Comparison of ENCODE assay signal across 12 cellular contexts in the genomic region with DNA sequence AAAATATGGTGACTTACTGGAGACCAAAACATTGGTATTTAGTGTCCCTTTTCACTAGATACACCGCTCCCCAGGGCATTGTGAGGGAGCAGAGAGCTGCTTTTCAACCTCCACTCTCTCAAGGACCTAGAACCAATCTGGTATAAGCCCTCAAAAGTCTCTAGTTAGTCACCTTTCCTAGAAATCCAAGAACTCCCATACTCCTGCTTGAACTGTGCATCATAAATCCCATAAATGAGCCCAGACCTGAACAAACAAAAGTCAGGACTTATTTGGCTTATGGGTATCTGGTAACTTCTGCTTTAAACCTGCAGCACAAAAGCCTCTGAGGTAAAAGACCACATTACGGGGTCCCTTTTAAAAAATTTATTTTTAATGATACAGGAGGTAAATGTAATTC.
"Had no signal": no experiment of that assay in that cellular context is flagged by ENCODE, and none has a peak within 500 bp of the region (broad histone marks: within the 10 kb centered on the region; RNA-seq: fewer than 3 reads in every experiment).

No MANE protein-coding gene starts in this region.

- ATAC-seq: activated naive CD4-positive, alpha-beta T cell treated with anti-CD3 and anti-CD28 coated beads, Interleukin-2, amount 50 U/mL, for 72 hours; effector memory CD8-positive, alpha-beta T cell; stimulated activated naive B cell treated with anti-CD40 and anti-IgM and Interleukin-4, amounts not matched to agents 10 μg/mL and 1 μg/mL and 100 μg/mL, for 72 hours had no signal

- DNase-seq: activated CD4-positive, alpha-beta T cell treated with anti-CD3 and anti-CD28 coated beads for 1 hour; activated CD8-positive, alpha-beta memory T cell treated with anti-CD3 and anti-CD28 coated beads for 24 hours; activated gamma-delta T cell; adrenal gland; effector memory CD8-positive, alpha-beta T cell; esophagus squamous epithelium; mammary epithelial cell; midbrain; spleen; stimulated activated naive B cell treated with anti-CD40 and anti-IgM and Interleukin-4, amounts not matched to agents 10 μg/mL and 1 μg/mL and 100 μg/mL, for 72 hours had no signal

- H3K27me3 ChIP-seq: adrenal gland, esophagus squamous epithelium, pancreas, spleen had no signal

- H3K4me1 ChIP-seq: adrenal gland, esophagus squamous epithelium, pancreas, spleen had no signal

- H3K27ac ChIP-seq: adrenal gland, esophagus squamous epithelium, spleen had no signal

- H3K36me3 ChIP-seq: adrenal gland, esophagus squamous epithelium, pancreas, spleen had no signal

- H3K9me3 ChIP-seq: adrenal gland, esophagus squamous epithelium, pancreas, spleen had no signal

- H3K4me3 ChIP-seq: adrenal gland, esophagus squamous epithelium, pancreas, spleen had no signal
